Comparison of ENCODE assay signal across 4 cellular contexts in genomic region chr7:29065458-29065857, GRCh38.
"Had no signal": no experiment of that assay in that cellular context is flagged by ENCODE, and none has a peak within 500 bp of the region (broad histone marks: within the 10 kb centered on the region; RNA-seq: fewer than 3 reads in every experiment).

No MANE protein-coding gene starts in this region.

- H3K4me3 ChIP-seq: K562 had no signal

- H3K27ac ChIP-seq: HL-60 had no signal

- ATAC-seq: HepG2, K562 had no signal

- DNase-seq: IMR-90 had no signal
